Comparison of ENCODE assay signal across 8 cellular contexts in genomic region chr3:157174616-157175498, GRCh38. TPM values are rescaled to one million over a fixed set of nuclear protein-coding genes. Genes with fewer than 3 reads are reported as not detected.
DNase-seq lines count a peak whose midpoint lies in the region; ATAC-seq, FAIRE-seq and TF ChIP-seq lines count a peak whose summit lies in the region.

No MANE protein-coding gene starts in this region.

- peak; percentile 100 for DNase-seq in AG09309 (ENCODE audit: low read depth)
- DNase-seq in NCI-H226, result peak; percentile 99
- peak; percentile 91 for DNase-seq in activated B cell treated with CpG ODN at 0.5 μM for 24 hours
- peak; percentile 51 to 100 (median 97) for DNase-seq in caudate nucleus (lab: John Stamatoyannopoulos, UW)
- DNase-seq in iPS-NIHi7 (ENCODE audit: extremely low spot score), result peak; percentile 97
- DNase-seq in small intestine, result peak; percentile 99

- 0% methylated on average over 62 to 63 of the region's 63 CpGs for WGBS in small intestine, 3 donors

- peak overlapping the region; percentile 98 for H3K27ac ChIP-seq in caudate nucleus (ENCODE audit: low read depth, low read length)
- peak overlapping the region; percentile 97 to 100 for H3K27ac ChIP-seq in small intestine (ENCODE audit: low read depth in 1 of 2, low read length in 1 of 2)

- POLR2A ChIA-PET in activated B cell treated with CpG ODN at 0.5 μM for 24 hours (lab: Charles Lee), result interaction anchor here (0.6 to 7.7 kb wide), 25 partner anchors 8 to 1627 kb away, joined by 3 to 660 read pairs (median 5); partner anchors contain the start of genes CCNL1, MFSD1, RSRC1 and SSR3

- no peak for FAIRE-seq in small intestine (lab: Jason Lieb, UNC)

- TF ChIP-seq CTCF in AG09309 (IDR thresholded peaks at IDR 0.05; ENCODE audit: control insufficient read depth, insufficient read depth, low read depth, low read length, missing control alignments) (no peak), activated B cell treated with CpG ODN at 0.5 μM for 24 hours (IDR thresholded peaks at IDR 0.05) (no peak)

- peak overlapping the region; percentile 59 for H3K4me3 ChIP-seq in AG09309 (ENCODE audit: control insufficient read depth, low read depth, low read length)
- peak overlapping the region; percentile 54 to 66 for H3K4me3 ChIP-seq in small intestine (ENCODE audit: low read depth in 1 of 2, low read length in 2 of 2)

- CTCF ChIA-PET in activated B cell treated with CpG ODN at 0.5 μM for 24 hours (lab: Charles Lee), result interaction anchor here (0.7 to 3.6 kb wide), 4 partner anchors 14 to 65 kb away, joined by 3 to 49 read pairs (median 4); partner anchors contain the start of gene CCNL1

- H3K36me3 ChIP-seq in small intestine (ENCODE audit: control insufficient read depth in 2 of 2, insufficient read depth in 2 of 2, low read length in 2 of 2), result no peaks in the 10 kb centered on the region

- peaks cover 23% of the 10 kb centered on the region for H3K36me3 Mint-ChIP-seq in activated B cell treated with CpG ODN at 0.5 μM for 24 hours (ENCODE audit: low read depth)

- peaks cover 0 to 2% of the 10 kb centered on the region in 2 donors for H3K4me1 ChIP-seq in small intestine (ENCODE audit: control insufficient read depth in 2 of 2, insufficient read depth in 1 of 2, low read depth in 1 of 2, low read length in 1 of 2)

- peaks cover 30% of the 10 kb centered on the region for H3K4me1 Mint-ChIP-seq in activated B cell treated with CpG ODN at 0.5 μM for 24 hours

- no peaks in the 10 kb centered on the region for H3K9me3 ChIP-seq in small intestine (ENCODE audit: control insufficient read depth, low read depth)

- peak overlapping the region; percentile 90 for H3K4me3 Mint-ChIP-seq in activated B cell treated with CpG ODN at 0.5 μM for 24 hours

- H3K27ac Mint-ChIP-seq in activated B cell treated with CpG ODN at 0.5 μM for 24 hours, result peak overlapping the region; percentile 98

- H3K9me3 Mint-ChIP-seq in activated B cell treated with CpG ODN at 0.5 μM for 24 hours, result no peaks in the 10 kb centered on the region

- peak; percentile 94 for ATAC-seq in GM19023 (IDR thresholded peaks at IDR 0.05; ENCODE audit: unreplicated experiment)
- ATAC-seq in HG03196 (IDR thresholded peaks at IDR 0.05; ENCODE audit: unreplicated experiment), result peak; percentile 96
- peak; percentile 90 for ATAC-seq in activated B cell treated with CpG ODN at 0.5 μM for 24 hours (ENCODE audit: low read depth)

- intact Hi-C loops in activated B cell treated with CpG ODN at 0.5 μM for 24 hours (cut with micrococcal nuclease), result loop anchor here (1.0 to 10.0 kb wide), 12 partner anchors 15 to 1430 kb away; partner anchors contain the start of genes CCNL1, GMPS, PLCH1 and RSRC1

- H3K27me3 Mint-ChIP-seq in activated B cell treated with CpG ODN at 0.5 μM for 24 hours, result no peaks in the 10 kb centered on the region

- H3K27me3 ChIP-seq in small intestine (ENCODE audit: control insufficient read depth in 2 of 2, insufficient read depth in 2 of 2, low read length in 2 of 2), result no peaks in the 10 kb centered on the region

RNA-seq across cellular contexts. Expression of gene CCNL1, which starts 14.9 kb away (rescaled TPM):
- total RNA-seq in activated B cell treated with CpG ODN at 0.5 μM for 24 hours, result 184 and 222 TPM in 2 replicates
- polyA plus RNA-seq in small intestine, result 100 to 1,000 TPM in 1 of 3 donors, 10 to 100 TPM in 2; 46.6 to 140 (median 96.7) TPM

Comparison
In these comparisons a context has a peak if more than half of its experiments do, and no peak if none do; other contexts are left out.
1. Peak in every context shown above with its lines: DNase-seq, ATAC-seq, H3K4me3 ChIP-seq and H3K27ac ChIP-seq.